In genomic region chr4:165125869-165126499, GRCh38 we compare ENCODE assay signal across 3 cellular contexts. TPM values are rescaled to one million over a fixed set of nuclear protein-coding genes. Genes with fewer than 3 reads are reported as not detected.
DNase-seq lines count a peak whose midpoint lies in the region; FAIRE-seq and TF ChIP-seq lines count a peak whose summit lies in the region.
"Not testable (repeated sequence)": the region's sequence is repeated elsewhere in the genome, so short reads cannot be mapped to it uniquely, and the experiment has no call there.

No MANE protein-coding gene starts in this region.

- intact Hi-C loops in kidney (cut with DNase I): not testable (repeated sequence)

- H3K4me3 Mint-ChIP-seq in chondrocyte (ENCODE audit: unreplicated experiment): not testable (repeated sequence)

- H3K4me1 ChIP-seq in kidney (ENCODE audit: control insufficient read depth in 1 of 2, insufficient read depth in 1 of 2, low read depth in 1 of 2, low read length in 2 of 2): not testable (repeated sequence)

- not testable (repeated sequence) for H3K27ac Mint-ChIP-seq in chondrocyte (ENCODE audit: unreplicated experiment)

- not testable (repeated sequence) for H3K9ac ChIP-seq in kidney (ENCODE audit: low read length in 2 of 2)

- not testable (repeated sequence) for TF ChIP-seq CTCF in chondrocyte (IDR thresholded peaks at IDR 0.05); kidney (IDR thresholded peaks at IDR 0.05; ENCODE audit: borderline replicate concordance, extremely low read depth, insufficient read depth)

- not testable (repeated sequence) for H3K36me3 ChIP-seq in kidney (ENCODE audit: control insufficient read depth in 1 of 2, insufficient read depth in 2 of 2, low read length in 2 of 2)

- not testable (repeated sequence) for H3K4me1 Mint-ChIP-seq in chondrocyte (ENCODE audit: low read depth)

- not testable (repeated sequence) for H3K27me3 Mint-ChIP-seq in chondrocyte (ENCODE audit: low read depth)

- H3K36me3 Mint-ChIP-seq in chondrocyte (ENCODE audit: low read depth): not testable (repeated sequence)

- DNase-seq in activated gamma-delta T cell (lab: John Stamatoyannopoulos, UW) (peak; percentile 15), chondrocyte (ENCODE audit: low spot score) (peak; percentile 93), kidney (peak; percentile 59)

- H3K9me3 Mint-ChIP-seq in chondrocyte (ENCODE audit: low read depth): not testable (repeated sequence)

- H3K4me3 ChIP-seq in kidney (ENCODE audit: low read length in 2 of 2): not testable (repeated sequence)

- H3K27ac ChIP-seq in kidney (ENCODE audit: low read depth in 2 of 2, low read length in 2 of 2): not testable (repeated sequence)

- not testable (repeated sequence) for H3K9me3 ChIP-seq in kidney (ENCODE audit: control insufficient read depth in 1 of 2, low read length in 2 of 2)

- FAIRE-seq in kidney (lab: Jason Lieb, UNC): not testable (repeated sequence)

RNA-seq across cellular contexts. Expression of gene TMEM192, which starts 13.3 kb away (rescaled TPM):
- total RNA-seq in chondrocyte (13.0 to 14.0 TPM (median 13.6 TPM) in 3 replicates), kidney (19.6 TPM)
- polyA plus RNA-seq in kidney (ENCODE audit: insufficient read depth, low read depth, low replicate concordance): 14.9 TPM

Comparison
In these comparisons a context has a peak if more than half of its experiments do, and no peak if none do; other contexts are left out.
1. DNase-seq: peak in every context shown above with its lines; median percentile 93 in chondrocyte; 59 in kidney; 15 in activated gamma-delta T cell.